In the genomic region with DNA sequence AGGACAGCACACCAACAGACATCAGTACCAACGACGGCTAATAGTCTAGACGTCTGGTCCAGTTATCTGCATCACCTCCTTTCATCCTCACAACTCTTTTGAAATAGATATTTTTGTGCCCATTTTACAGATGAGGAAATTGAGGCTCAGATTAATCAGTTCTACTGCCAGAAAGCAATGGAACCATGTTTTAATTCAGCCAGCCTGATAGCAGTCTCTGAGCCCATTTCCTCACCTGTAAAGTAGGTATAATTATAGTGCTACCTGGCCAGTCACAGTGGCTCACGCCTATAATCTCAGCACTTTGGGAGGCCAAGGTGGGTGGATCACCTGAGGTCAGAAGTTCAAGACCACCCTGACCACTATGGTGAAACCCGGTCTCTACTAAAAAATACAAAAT, we compare ENCODE assay signal across 32 cellular contexts. TPM values are rescaled to one million over a fixed set of nuclear protein-coding genes. Genes with fewer than 3 reads are reported as not detected.
A peak's percentile ranks its signal among the peaks of the same experiment; 100 is the strongest.
DNase-seq lines count a peak whose midpoint lies in the region; ATAC-seq, FAIRE-seq and TF ChIP-seq lines count a peak whose summit lies in the region.
"Had no signal": no experiment of that assay in that cellular context is flagged by ENCODE, and none has a peak within 500 bp of the region (broad histone marks: within the 10 kb centered on the region; RNA-seq: fewer than 3 reads in every experiment).

No MANE protein-coding gene starts in this region.

- H4K20me1 ChIP-seq in DOHH2 (ENCODE audit: control insufficient read depth, insufficient read depth, low read depth, low read length) = no peaks in the 10 kb centered on the region
- H4K20me1 ChIP-seq in K562 (replicated peaks; ENCODE audit: control insufficient read depth, insufficient read depth, low read length) = peaks cover 6% of the 10 kb centered on the region; the same call in 1 of the 2 replicates
- peaks cover 3% of the 10 kb centered on the region for H4K20me1 ChIP-seq in keratinocyte (ENCODE audit: control insufficient read depth, extremely low read depth, insufficient read depth, low read length)
- H4K20me1 ChIP-seq: BLaER1 had no signal

- BruUV-seq in Caco-2 (replicated peaks; lab: Mats Ljungman, UMichigan) = no TSS peak
- no TSS peak for BruUV-seq in K562 (replicated peaks; lab: Mats Ljungman, UMichigan)

- in situ Hi-C loops in K562 (cut with MboI) = no loop called here

- peak overlapping the region; percentile 48 for H3K27ac Mint-ChIP-seq in Caco-2 (ENCODE audit: unreplicated experiment)
- H3K27ac Mint-ChIP-seq: CD14-positive monocyte; CD4-positive, alpha-beta memory T cell; CD4-positive, CD25-positive, alpha-beta regulatory T cell; CD8-positive, alpha-beta memory T cell had no signal

- H3K27me3 Mint-ChIP-seq in Caco-2 (ENCODE audit: insufficient read depth, unreplicated experiment) = no peaks in the 10 kb centered on the region

- H3K36me3 ChIP-seq in Caco-2 (ENCODE audit: control insufficient read depth, insufficient read depth, low read length) (no peaks in the 10 kb centered on the region; the same call in 1 of the 2 replicates), DOHH2 (ENCODE audit: control insufficient read depth, low read length) (peaks cover 15% of the 10 kb centered on the region; the same call in 1 of the 2 replicates), K562 (ENCODE audit: control insufficient read depth, insufficient read depth, low read length) (no peaks in the 10 kb centered on the region), keratinocyte (ENCODE audit: control insufficient read depth in 2 of 2, extremely low read depth in 1 of 2, insufficient read depth in 2 of 2, low read length in 2 of 2) (no peaks in the 10 kb centered on the region)
- H3K36me3 ChIP-seq: BE2C, BLaER1 had no signal

- CTCF ChIA-PET in Caco-2 (lab: Charles Lee) (interaction anchor here (0.7 to 1.7 kb wide), 5 partner anchors 11 to 56 kb away, joined by 3 to 9 read pairs (median 6); no protein-coding TSS in a partner anchor), K562 (lab: Yijun Ruan, JAX; ENCODE audit: low intra/inter-chr PET ratio) (no interaction called here)

- TF ChIP-seq RAD21 in K562 (CRISPR knock-in tag; conservative IDR thresholded peaks at IDR 0.05 in 1 of 2, IDR thresholded peaks at IDR 0.05 in 1 of 2) = no peak

- no peak overlapping the region for H3K4me3 Mint-ChIP-seq in Caco-2 (ENCODE audit: unreplicated experiment)
- H3K4me3 Mint-ChIP-seq: CD14-positive monocyte; CD4-positive, alpha-beta memory T cell; CD4-positive, CD25-positive, alpha-beta regulatory T cell; CD8-positive, alpha-beta memory T cell had no signal

- H3K4me2 ChIP-seq in DOHH2 (ENCODE audit: low read length) (peak overlapping the region; percentile 68), K562 (ENCODE audit: insufficient read depth, low read length) (no peak overlapping the region), keratinocyte (ENCODE audit: control insufficient read depth, extremely low read depth, insufficient read depth, low read depth, low read length) (peak overlapping the region; percentile 54)
- H3K4me2 ChIP-seq: BLaER1 had no signal

- TF ChIP-seq POLR2A in K562 (conservative IDR thresholded peaks at IDR 0.05) = no peak

- peaks cover 2% of the 10 kb centered on the region for H3K9me1 ChIP-seq in K562 (ENCODE audit: control insufficient read depth, insufficient read depth, low read length)
- no peaks in the 10 kb centered on the region for H3K9me1 ChIP-seq in keratinocyte (ENCODE audit: control insufficient read depth, extremely low read depth, insufficient read depth, low read length)

- POLR2A ChIA-PET in Caco-2 (lab: Charles Lee) (interaction anchor here (0.8 kb wide), 1 partner anchor 33 kb away, joined by 3 read pairs; no protein-coding TSS in a partner anchor), K562 (lab: Yijun Ruan, JAX) (interaction anchor here (0.7 kb wide), 1 partner anchor 326 kb away, joined by 3 read pairs; no protein-coding TSS in a partner anchor)

- ATAC-seq in K562 (no peak), HG02798 (IDR thresholded peaks at IDR 0.05; ENCODE audit: poor library complexity, unreplicated experiment) (no peak), GM18870 (IDR thresholded peaks at IDR 0.05; ENCODE audit: unreplicated experiment) (no peak), HG02973 (IDR thresholded peaks at IDR 0.05; ENCODE audit: unreplicated experiment) (no peak)
- ATAC-seq: GM12878 had no signal

- peaks cover 4% of the 10 kb centered on the region for H3K36me3 Mint-ChIP-seq in Caco-2 (ENCODE audit: insufficient read depth, unreplicated experiment)
- H3K36me3 Mint-ChIP-seq: CD14-positive monocyte; CD4-positive, alpha-beta memory T cell; CD4-positive, CD25-positive, alpha-beta regulatory T cell; CD8-positive, alpha-beta memory T cell had no signal

- H3K27ac ChIP-seq in DOHH2 (ENCODE audit: low read depth, low read length) (peak overlapping the region; percentile 94), K562 (ENCODE audit: extremely low read depth, low read depth, low read length) (no peak overlapping the region), keratinocyte (ENCODE audit: control insufficient read depth, insufficient read depth, low read length) (no peak overlapping the region)
- H3K27ac ChIP-seq: BLaER1 had no signal

- FAIRE-seq in K562 (lab: Jason Lieb, UNC) (no peak), keratinocyte (lab: Jason Lieb, UNC) (no peak)
- FAIRE-seq: A204.1, D721Med, GM12878, GM12892, GM18507, GM19239 had no signal

- H3K4me3 ChIP-seq in Caco-2 (ENCODE audit: low read depth, low read length) = no peak overlapping the region
- H3K4me3 ChIP-seq in DOHH2 (ENCODE audit: low read length) = peak overlapping the region; percentile 46
- H3K4me3 ChIP-seq in K562 = no peak overlapping the region
- H3K4me3 ChIP-seq in keratinocyte (ENCODE audit: control insufficient read depth in 2 of 3, extremely low read depth in 1 of 3, insufficient read depth in 2 of 3, low read depth in 1 of 3, low read length in 3 of 3) = no peak overlapping the region
- H3K4me3 ChIP-seq: BLaER1, GM12878 had no signal

- H3K4me1 ChIP-seq in Caco-2 (peaks cover 31% of the 10 kb centered on the region), DOHH2 (ENCODE audit: control insufficient read depth, low read length) (peaks cover 100% of the 10 kb centered on the region), K562 (replicated peaks in 1 of 2; ENCODE audit: control insufficient read depth in 2 of 2, insufficient read depth in 2 of 2, low read length in 2 of 2) (no peaks in the 10 kb centered on the region; a peak in 2 of 5 replicates), keratinocyte (ENCODE audit: control insufficient read depth, extremely low read depth, insufficient read depth, low read length) (peaks cover 8% of the 10 kb centered on the region)
- H3K4me1 ChIP-seq: BE2C had no signal

- dilution Hi-C loops in keratinocyte (cut with MboI; ENCODE audit: extremely low pct_ligation_motif_present, low sequenced_read_pairs) = no loop called here

- intact Hi-C loops in Caco-2 (cut with micrococcal nuclease; ENCODE audit: unreplicated experiment) (no loop called here), K562 (cut with micrococcal nuclease) (no loop called here)

- no peaks in the 10 kb centered on the region for H3K9me3 Mint-ChIP-seq in Caco-2 (ENCODE audit: unreplicated experiment)
- H3K9me3 Mint-ChIP-seq: CD4-positive, CD25-positive, alpha-beta regulatory T cell; CD8-positive, alpha-beta memory T cell had no signal

- H3K9me2 ChIP-seq in DOHH2 (replicated peaks; ENCODE audit: control insufficient read depth, low read length) = no peaks in the 10 kb centered on the region

- H2AFZ ChIP-seq in K562 (ENCODE audit: low read depth, low read length) (no peak overlapping the region), keratinocyte (ENCODE audit: control insufficient read depth, low read length) (no peak overlapping the region)

- H3K4me1 Mint-ChIP-seq in Caco-2 (ENCODE audit: low read depth, unreplicated experiment) = peaks cover 53% of the 10 kb centered on the region
- H3K4me1 Mint-ChIP-seq: CD14-positive monocyte; CD4-positive, alpha-beta memory T cell; CD4-positive, CD25-positive, alpha-beta regulatory T cell; CD8-positive, alpha-beta memory T cell had no signal

- DNase-seq in Caco-2 (no peak), K562 (ENCODE audit: extremely low read depth in 1 of 4, low spot score in 3 of 4) (no peak), keratinocyte (ENCODE audit: low read depth, low spot score) (no peak), NCI-H2171 (lab: John Stamatoyannopoulos, UW) (no peak)
- DNase-seq: 8988T; ACHN; BE2C; C1 segment of cervical spinal cord; Calu3; CD4-positive, alpha-beta memory T cell; CD4-positive, CD25-positive, alpha-beta regulatory T cell; CD8-positive, alpha-beta memory T cell; COR-L47; DMS79 treated with DMSO at 0.1 percent for 48 hours; EL; GDM1 had no signal

- TF ChIP-seq EP300 in K562 (IDR thresholded peaks at IDR 0.05; ENCODE audit: low read length) = no peak

- H3K27me3 ChIP-seq in Caco-2 (replicated peaks; ENCODE audit: control insufficient read depth, insufficient read depth, low read length) = no peaks in the 10 kb centered on the region
- no peaks in the 10 kb centered on the region for H3K27me3 ChIP-seq in DOHH2 (ENCODE audit: control insufficient read depth, low read length)
- peaks cover 10 to 42% of the 10 kb centered on the region in 2 experiments; a peak in 4 of 5 replicates for H3K27me3 ChIP-seq in K562 (ENCODE audit: control insufficient read depth in 2 of 2, insufficient read depth in 2 of 2, low read length in 2 of 2)
- peaks cover 47% of the 10 kb centered on the region for H3K27me3 ChIP-seq in keratinocyte (ENCODE audit: control insufficient read depth, extremely low read depth, insufficient read depth, low read length)
- H3K27me3 ChIP-seq: BE2C, BLaER1 had no signal

- H3K9me3 ChIP-seq in Caco-2 (no peaks in the 10 kb centered on the region), DOHH2 (ENCODE audit: control insufficient read depth, insufficient read depth, low read length) (no peaks in the 10 kb centered on the region), K562 (replicated peaks; ENCODE audit: control insufficient read depth, insufficient read depth, low read depth, low read length) (no peaks in the 10 kb centered on the region), keratinocyte (ENCODE audit: control insufficient read depth, low read depth, low read length) (no peaks in the 10 kb centered on the region)
- H3K9me3 ChIP-seq: BE2C, BLaER1 had no signal

- TF ChIP-seq CTCF in Caco-2 (IDR thresholded peaks at IDR 0.05; ENCODE audit: insufficient read depth in 1 of 2, low read depth in 1 of 2, low read length in 1 of 2, severe bottlenecking in 1 of 2, unreplicated experiment in 1 of 2) (no peak), DOHH2 (IDR thresholded peaks at IDR 0.05; ENCODE audit: low read depth, low read length, poor library complexity, severe bottlenecking) (no peak), K562 (IDR thresholded peaks at IDR 0.05 in 2 of 3, conservative IDR thresholded peaks at IDR 0.05 in 1 of 3; ENCODE audit: insufficient read depth in 2 of 3, low read depth in 1 of 3, low read length in 3 of 3) (no peak), keratinocyte (optimal IDR thresholded peaks at IDR 0.05 in 1 of 3, IDR thresholded peaks at IDR 0.05 in 1 of 3, conservative IDR thresholded peaks at IDR 0.05 in 1 of 3; ENCODE audit: extremely low read depth in 1 of 3, insufficient read depth in 2 of 3, low read length in 3 of 3) (no peak)

- H3K9ac ChIP-seq in K562 (ENCODE audit: insufficient read depth in 1 of 2, low read depth in 2 of 2, low read length in 2 of 2) (no peak overlapping the region), keratinocyte (ENCODE audit: control insufficient read depth, extremely low read depth, insufficient read depth, low read length) (no peak overlapping the region)
- H3K9ac ChIP-seq: BLaER1 had no signal

- H3K79me2 ChIP-seq in DOHH2 (ENCODE audit: control insufficient read depth, low read length) (peaks cover 63% of the 10 kb centered on the region), K562 (ENCODE audit: control insufficient read depth, insufficient read depth, low read length) (no peaks in the 10 kb centered on the region), keratinocyte (ENCODE audit: control insufficient read depth, insufficient read depth, low read length) (no peaks in the 10 kb centered on the region)

- WGBS in K562 (ENCODE audit: insufficient coverage, low coverage, missing lambda C conversion rate) = 4% methylated on average over 5 of the region's 5 CpGs

- H3F3A ChIP-seq in DOHH2 (ENCODE audit: control insufficient read depth, insufficient read depth) = peaks cover 53% of the 10 kb centered on the region

RNA-seq across cellular contexts. Expression of gene BMP7, which starts 9.8 kb away (rescaled TPM):
- 266 and 317 TPM in 2 replicates for total RNA-seq in Caco-2 (2022)
- total RNA-seq in K562 (2011; cell fraction: chromatin; rRNA removed; ENCODE audit: low replicate concordance) = not detected in 2 replicates
- not detected in 2 replicates for total RNA-seq in K562 (2011; cell fraction: nucleolus; rRNA removed)
- total RNA-seq in K562 (2011; cell fraction: nucleoplasm; rRNA removed) = not detected in 2 replicates
- not detected in 2 replicates for total RNA-seq in K562 (2014; rRNA removed)
- not detected in 2 replicates for total RNA-seq in K562 (2014; rRNA removed; fragmentation: Illumina TruSeq; extraction: Trizol)
- total RNA-seq in K562 (2015; rRNA removed; fragmentation: Illumina TruSeq; extraction: Trizol) = not detected in 2 replicates
- 0.13 and 0.18 TPM in 2 replicates for total RNA-seq in K562 (2021)
- polyA plus RNA-seq in K562 (2011; rRNA removed) = not detected in 2 replicates
- polyA plus RNA-seq in K562 (2011; cell fraction: cytosol; rRNA removed) = not detected in 2 replicates
- polyA plus RNA-seq in K562 (2011; cell fraction: nucleus; rRNA removed) = not detected in 2 replicates
- polyA plus RNA-seq in K562 (2012) = 0.07 and 0.15 TPM in 2 replicates
- polyA plus RNA-seq in K562 (2014; fragmentation: Illumina TruSeq; extraction: Trizol) = not detected in 2 replicates
- not detected for polyA plus RNA-seq in K562 (2014; fragmentation: Nextera tagmentation; extraction: Ambion mirVana)
- polyA plus RNA-seq in K562 (2014; rRNA removed) = not detected in 2 replicates
- not detected in 2 replicates for polyA minus RNA-seq in K562 (2011; rRNA and poly(A)+ RNA removed)
- not detected in 2 replicates for polyA minus RNA-seq in K562 (2011; cell fraction: cytosol; rRNA and poly(A)+ RNA removed)
- not detected in 2 replicates for polyA minus RNA-seq in K562 (2011; cell fraction: nucleus; rRNA and poly(A)+ RNA removed)
- 0.29 to 1.1 TPM in 2 of 3 replicates, not detected in the other for polyA plus RNA-seq in keratinocyte
- polyA plus RNA-seq in keratinocyte (2011; ENCODE audit: low read depth) = 0.76 TPM
- polyA plus RNA-seq in keratinocyte (2011; cell fraction: cytosol; rRNA removed) = 0.38 and 0.44 TPM in 2 replicates
- polyA plus RNA-seq in keratinocyte (2011; cell fraction: nucleus; rRNA removed) = 0.37 and 1.2 TPM in 2 replicates
- 0.11 and 0.97 TPM in 2 replicates for polyA plus RNA-seq in keratinocyte (2012; ENCODE audit: low replicate concordance)
- 0.54 to 3.0 TPM in 2 of 3 replicates, not detected in the other for polyA minus RNA-seq in keratinocyte
- 1.3 TPM for polyA minus RNA-seq in keratinocyte (2011; cell fraction: cytosol; rRNA and poly(A)+ RNA removed)
- 0.53 and 1.3 TPM in 2 replicates for polyA minus RNA-seq in keratinocyte (2011; cell fraction: nucleus; rRNA and poly(A)+ RNA removed)
- total RNA-seq: Calu3; CD4-positive, alpha-beta memory T cell; CD4-positive, CD25-positive, alpha-beta regulatory T cell; CD8-positive, alpha-beta memory T cell had no signal
- polyA plus RNA-seq: AG04450; CD14-positive monocyte; CD4-positive, alpha-beta memory T cell; CD4-positive, CD25-positive, alpha-beta regulatory T cell; CD8-positive, alpha-beta memory T cell had no signal

RNA-seq across cellular contexts. Expression of gene SPO11, which starts 53.4 kb away (rescaled TPM):
- total RNA-seq in Caco-2 (2022) (not detected in 2 replicates), K562 (2014; rRNA removed) (not detected in 2 replicates), K562 (2014; rRNA removed; fragmentation: Illumina TruSeq; extraction: Trizol) (not detected in 2 replicates), K562 (2015; rRNA removed; fragmentation: Illumina TruSeq; extraction: Trizol) (not detected in 2 replicates), K562 (2021) (not detected in 2 replicates)
- total RNA-seq in K562 (2011; cell fraction: chromatin; rRNA removed; ENCODE audit: low replicate concordance) = not detected in 2 replicates
- total RNA-seq in K562 (2011; cell fraction: nucleolus; rRNA removed) = not detected in 2 replicates
- not detected in 2 replicates for total RNA-seq in K562 (2011; cell fraction: nucleoplasm; rRNA removed)
- polyA plus RNA-seq in K562 (2011; rRNA removed) (not detected in 2 replicates), K562 (2014; fragmentation: Illumina TruSeq; extraction: Trizol) (not detected in 2 replicates), K562 (2014; fragmentation: Nextera tagmentation; extraction: Ambion mirVana) (not detected), K562 (2014; rRNA removed) (not detected in 2 replicates), keratinocyte (not detected in 3 replicates)
- polyA plus RNA-seq in K562 (2011; cell fraction: cytosol; rRNA removed) = not detected in 2 replicates
- not detected in 2 replicates for polyA plus RNA-seq in K562 (2011; cell fraction: nucleus; rRNA removed)
- polyA plus RNA-seq in K562 (2012) = not detected in 2 replicates
- not detected in 2 replicates for polyA minus RNA-seq in K562 (2011; rRNA and poly(A)+ RNA removed)
- polyA minus RNA-seq in K562 (2011; cell fraction: cytosol; rRNA and poly(A)+ RNA removed) = not detected in 2 replicates
- not detected in 2 replicates for polyA minus RNA-seq in K562 (2011; cell fraction: nucleus; rRNA and poly(A)+ RNA removed)
- not detected for polyA plus RNA-seq in keratinocyte (2011; ENCODE audit: low read depth)
- not detected in 2 replicates for polyA plus RNA-seq in keratinocyte (2011; cell fraction: cytosol; rRNA removed)
- not detected in 2 replicates for polyA plus RNA-seq in keratinocyte (2011; cell fraction: nucleus; rRNA removed)
- polyA plus RNA-seq in keratinocyte (2012; ENCODE audit: low replicate concordance) = not detected in 2 replicates
- polyA minus RNA-seq in keratinocyte = not detected in 3 replicates
- not detected for polyA minus RNA-seq in keratinocyte (2011; cell fraction: cytosol; rRNA and poly(A)+ RNA removed)
- not detected in 2 replicates for polyA minus RNA-seq in keratinocyte (2011; cell fraction: nucleus; rRNA and poly(A)+ RNA removed)
- total RNA-seq: A673; Calu3; CD4-positive, alpha-beta memory T cell; CD4-positive, CD25-positive, alpha-beta regulatory T cell; CD8-positive, alpha-beta memory T cell; Daoy; G401; GM12878 had no signal
- polyA plus RNA-seq: AG04450; CD14-positive monocyte; CD4-positive, alpha-beta memory T cell; CD4-positive, CD25-positive, alpha-beta regulatory T cell; CD8-positive, alpha-beta memory T cell; GM12878 had no signal

Comparison
In these comparisons a context has a peak if more than half of its experiments do, and no peak if none do; other contexts are left out.
1. RNA of gene BMP7, which starts 9.8 kb away (total RNA-seq): 266 to 317 TPM in Caco-2; 0.13 to 0.18 TPM in K562; every median in the first group is over 100 times any median in the second.